In the genomic region with DNA sequence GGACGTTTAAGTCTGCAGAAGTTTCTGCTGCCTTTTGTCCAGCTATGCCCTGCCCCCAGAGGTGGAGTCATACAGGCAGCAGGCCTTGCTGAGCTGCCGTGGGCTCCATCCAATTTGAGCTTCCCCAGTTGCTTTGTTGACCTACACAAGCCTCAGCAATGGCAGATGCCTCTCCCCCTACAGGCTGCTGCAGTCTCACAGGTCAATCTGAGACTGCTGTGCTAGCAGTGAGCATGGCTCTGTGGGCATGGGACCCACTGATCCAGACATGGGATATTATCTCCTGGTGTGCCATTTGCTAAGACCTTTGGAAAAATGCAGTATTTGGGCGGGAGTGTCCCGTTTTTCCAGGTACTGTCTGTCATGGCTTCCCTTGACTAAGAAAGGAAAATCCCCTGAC, we compare ENCODE assay signal across 21 cellular contexts.
"Had no signal": no experiment of that assay in that cellular context is flagged by ENCODE, and none has a peak within 500 bp of the region (broad histone marks: within the 10 kb centered on the region; RNA-seq: fewer than 3 reads in every experiment).

No MANE protein-coding gene starts in this region.

- H3K36me3 ChIP-seq: thyroid gland, vagina had no signal

- H3K4me3 ChIP-seq: coronary artery, smooth muscle cell, thyroid gland, vagina had no signal

- H3K4me1 ChIP-seq: parathyroid adenoma, thyroid gland, vagina had no signal

- H3K4me3 Mint-ChIP-seq: effector memory CD8-positive, alpha-beta T cell; naive thymus-derived CD8-positive, alpha-beta T cell; nephron progenitor cell; stimulated activated naive CD8-positive, alpha-beta T cell treated with anti-CD3 and anti-CD28 coated beads, Interleukin-15, amount 100 ng/mL, for 72 hours had no signal

- H3K4me2 ChIP-seq: smooth muscle cell had no signal

- H3K27ac ChIP-seq: coronary artery, parathyroid adenoma, thyroid gland, vagina had no signal

- H2AFZ ChIP-seq: parathyroid adenoma had no signal

- DNase-seq: effector memory CD8-positive, alpha-beta T cell; hypothalamus; kidney; mesenchymal stem cell; naive thymus-derived CD8-positive, alpha-beta T cell; nephron progenitor cell; stimulated activated CD4-positive, alpha-beta T cell treated with anti-CD3 and anti-CD28 coated beads, Interleukin-12 subunit alpha, Interleukin-12 subunit beta, amount 100 ng/mL, for 4 hours; stimulated activated CD4-positive, alpha-beta T cell treated with anti-CD3 and anti-CD28 coated beads, Interleukin-1b, Interleukin-23, amount 100 ng/mL, for 48 hours; stimulated activated CD4-positive, alpha-beta T cell treated with anti-CD3 and anti-CD28 coated beads, Interleukin-4, amount 100 ng/mL, for 1 hour; stimulated activated CD8-positive, alpha-beta memory T cell treated with anti-CD3 and anti-CD28 coated beads, Interleukin-4, amount 100 ng/mL, for 48 hours; stimulated activated naive CD4-positive, alpha-beta T cell; stimulated activated naive CD8-positive, alpha-beta T cell treated with anti-CD3 and anti-CD28 coated beads, Interleukin-15, amount 100 ng/mL, for 72 hours; thyroid gland; trophoblast cell had no signal

- ATAC-seq: effector memory CD8-positive, alpha-beta T cell; left lobe of liver; naive thymus-derived CD8-positive, alpha-beta T cell; sciatic nerve; stimulated activated naive CD8-positive, alpha-beta T cell treated with anti-CD3 and anti-CD28 coated beads, Interleukin-15, amount 100 ng/mL, for 72 hours had no signal

- H3K79me2 ChIP-seq: parathyroid adenoma had no signal

- H3K27me3 ChIP-seq: thyroid gland, vagina had no signal

- H3K9me3 ChIP-seq: thyroid gland, vagina had no signal

- H3K4me1 Mint-ChIP-seq: naive thymus-derived CD8-positive, alpha-beta T cell; nephron progenitor cell; stimulated activated naive CD8-positive, alpha-beta T cell treated with anti-CD3 and anti-CD28 coated beads, Interleukin-15, amount 100 ng/mL, for 72 hours had no signal

- H3K27me3 Mint-ChIP-seq: effector memory CD8-positive, alpha-beta T cell; naive thymus-derived CD8-positive, alpha-beta T cell; progenitor cell of endocrine pancreas; stimulated activated naive CD8-positive, alpha-beta T cell treated with anti-CD3 and anti-CD28 coated beads, Interleukin-15, amount 100 ng/mL, for 72 hours had no signal

- H3K36me3 Mint-ChIP-seq: naive thymus-derived CD8-positive, alpha-beta T cell had no signal

- H3K9ac ChIP-seq: parathyroid adenoma had no signal

- H3K27ac Mint-ChIP-seq: effector memory CD8-positive, alpha-beta T cell; naive thymus-derived CD8-positive, alpha-beta T cell; nephron progenitor cell; progenitor cell of endocrine pancreas; stimulated activated naive CD8-positive, alpha-beta T cell treated with anti-CD3 and anti-CD28 coated beads, Interleukin-15, amount 100 ng/mL, for 72 hours had no signal
